ENCODE assay signal across 10 cellular contexts in genomic region chr11:76587810-76588454, GRCh38.
DNase-seq lines count a peak whose midpoint lies in the region; ATAC-seq and TF ChIP-seq lines count a peak whose summit lies in the region.
"Had no signal": no experiment of that assay in that cellular context is flagged by ENCODE, and none has a peak within 500 bp of the region (broad histone marks: within the 10 kb centered on the region; RNA-seq: fewer than 3 reads in every experiment).

No MANE protein-coding gene starts in this region.

- no peaks in the 10 kb centered on the region for H3K9me3 ChIP-seq in right atrium auricular region

- no peak for DNase-seq in activated T-cell treated with anti-CD3 and anti-CD28 coated beads, Interleukin-2, amount 50 U/mL, for 24 hours
- DNase-seq in activated T-cell treated with anti-CD3 and anti-CD28 coated beads for 4 hours (no peak), right atrium auricular region (ENCODE audit: low spot score) (no peak), OCI-M1 (lab: John Stamatoyannopoulos, UW) (no peak), HEK293T (ENCODE audit: extremely low spot score) (no peak)
- no peak for DNase-seq in activated T-helper 1 cell treated with anti-CD3 and anti-CD28 coated beads, Interleukin-12 subunit alpha, Interleukin-12 subunit beta, Interleukin-2, Interleukin-4 antibody, amounts not matched to agents 30 ng/mL and 10 ng/mL and 1 ng/mL, durations not matched to agents 14 hours and 24 hours and 36 hours (ENCODE audit: low spot score)
- DNase-seq in stimulated activated naive B cell treated with anti-CD40 and anti-IgM and Interleukin-4, amounts not matched to agents 10 μg/mL and 1 μg/mL and 100 μg/mL, for 72 hours, result no peak
- DNase-seq: activated gamma-delta T cell, H9 had no signal

- H3K27ac ChIP-seq in right atrium auricular region, result peak overlapping the region; percentile 50 to 64

- peak; percentile 31 to 44 for ATAC-seq in stimulated activated naive B cell treated with anti-CD40 and anti-IgM and Interleukin-4, amounts not matched to agents 10 μg/mL and 1 μg/mL and 100 μg/mL, for 72 hours (replicated peaks)
- ATAC-seq in HG02870 (IDR thresholded peaks at IDR 0.05; ENCODE audit: unreplicated experiment), result no peak

- intact Hi-C loops in activated T-helper 1 cell treated with anti-CD3 and anti-CD28 coated beads, Interleukin-12 subunit alpha, Interleukin-12 subunit beta, Interleukin-2, Interleukin-4 antibody, amounts not matched to agents 30 ng/mL and 10 ng/mL and 1 ng/mL, durations not matched to agents 14 hours and 24 hours and 36 hours (cut with micrococcal nuclease), result loop anchor here (1.0 to 5.0 kb wide), 4 partner anchors 19 to 206 kb away; partner anchors contain the start of genes GVQW3, LRRC32 and THAP12

- peaks cover 0 to 9% of the 10 kb centered on the region in 2 donors for H3K4me1 ChIP-seq in right atrium auricular region

- H3K4me3 Mint-ChIP-seq in activated T-cell treated with anti-CD3 and anti-CD28 coated beads, Interleukin-2, amount 50 U/mL, for 24 hours, result no peak overlapping the region
- no peak overlapping the region for H3K4me3 Mint-ChIP-seq in activated T-helper 1 cell treated with anti-CD3 and anti-CD28 coated beads, Interleukin-12 subunit alpha, Interleukin-12 subunit beta, Interleukin-2, Interleukin-4 antibody, amounts not matched to agents 30 ng/mL and 10 ng/mL and 1 ng/mL, durations not matched to agents 14 hours and 24 hours and 36 hours
- H3K4me3 Mint-ChIP-seq in stimulated activated naive B cell treated with anti-CD40 and anti-IgM and Interleukin-4, amounts not matched to agents 10 μg/mL and 1 μg/mL and 100 μg/mL, for 72 hours, result no peak overlapping the region
- H3K4me3 Mint-ChIP-seq: H9 had no signal

- no peak for TF ChIP-seq CTCF in right atrium auricular region (IDR thresholded peaks at IDR 0.05)

- no peaks in the 10 kb centered on the region for H3K36me3 ChIP-seq in right atrium auricular region

- H3K36me3 Mint-ChIP-seq in activated T-cell treated with anti-CD3 and anti-CD28 coated beads, Interleukin-2, amount 50 U/mL, for 24 hours (ENCODE audit: low read depth), result no peaks in the 10 kb centered on the region
- peaks cover 1% of the 10 kb centered on the region for H3K36me3 Mint-ChIP-seq in activated T-helper 1 cell treated with anti-CD3 and anti-CD28 coated beads, Interleukin-12 subunit alpha, Interleukin-12 subunit beta, Interleukin-2, Interleukin-4 antibody, amounts not matched to agents 30 ng/mL and 10 ng/mL and 1 ng/mL, durations not matched to agents 14 hours and 24 hours and 36 hours (ENCODE audit: low read depth)
- H3K36me3 Mint-ChIP-seq in stimulated activated naive B cell treated with anti-CD40 and anti-IgM and Interleukin-4, amounts not matched to agents 10 μg/mL and 1 μg/mL and 100 μg/mL, for 72 hours, result no peaks in the 10 kb centered on the region

- no peaks in the 10 kb centered on the region for H3K27me3 ChIP-seq in right atrium auricular region

- peaks cover 33% of the 10 kb centered on the region for H3K4me1 Mint-ChIP-seq in activated T-cell treated with anti-CD3 and anti-CD28 coated beads, Interleukin-2, amount 50 U/mL, for 24 hours (ENCODE audit: low read depth)
- peaks cover 66% of the 10 kb centered on the region for H3K4me1 Mint-ChIP-seq in activated T-helper 1 cell treated with anti-CD3 and anti-CD28 coated beads, Interleukin-12 subunit alpha, Interleukin-12 subunit beta, Interleukin-2, Interleukin-4 antibody, amounts not matched to agents 30 ng/mL and 10 ng/mL and 1 ng/mL, durations not matched to agents 14 hours and 24 hours and 36 hours (ENCODE audit: low read depth)
- H3K4me1 Mint-ChIP-seq in stimulated activated naive B cell treated with anti-CD40 and anti-IgM and Interleukin-4, amounts not matched to agents 10 μg/mL and 1 μg/mL and 100 μg/mL, for 72 hours, result peaks cover 28 to 44% of the 10 kb centered on the region in 2 donors

- peak overlapping the region; percentile 95 for H3K27ac Mint-ChIP-seq in activated T-cell treated with anti-CD3 and anti-CD28 coated beads, Interleukin-2, amount 50 U/mL, for 24 hours
- H3K27ac Mint-ChIP-seq in activated T-helper 1 cell treated with anti-CD3 and anti-CD28 coated beads, Interleukin-12 subunit alpha, Interleukin-12 subunit beta, Interleukin-2, Interleukin-4 antibody, amounts not matched to agents 30 ng/mL and 10 ng/mL and 1 ng/mL, durations not matched to agents 14 hours and 24 hours and 36 hours, result peak overlapping the region; percentile 83
- H3K27ac Mint-ChIP-seq in stimulated activated naive B cell treated with anti-CD40 and anti-IgM and Interleukin-4, amounts not matched to agents 10 μg/mL and 1 μg/mL and 100 μg/mL, for 72 hours, result peak overlapping the region; percentile 95
- H3K27ac Mint-ChIP-seq: H9 had no signal

- H3K9me3 Mint-ChIP-seq in activated T-cell treated with anti-CD3 and anti-CD28 coated beads, Interleukin-2, amount 50 U/mL, for 24 hours, result no peaks in the 10 kb centered on the region
- peaks cover 12% of the 10 kb centered on the region for H3K9me3 Mint-ChIP-seq in activated T-helper 1 cell treated with anti-CD3 and anti-CD28 coated beads, Interleukin-12 subunit alpha, Interleukin-12 subunit beta, Interleukin-2, Interleukin-4 antibody, amounts not matched to agents 30 ng/mL and 10 ng/mL and 1 ng/mL, durations not matched to agents 14 hours and 24 hours and 36 hours
- H3K9me3 Mint-ChIP-seq in stimulated activated naive B cell treated with anti-CD40 and anti-IgM and Interleukin-4, amounts not matched to agents 10 μg/mL and 1 μg/mL and 100 μg/mL, for 72 hours, result no peaks in the 10 kb centered on the region

- POLR2A ChIA-PET in HEK293T (lab: Yijun Ruan, JAX), result interaction anchor here (1.5 kb wide), 1 partner anchor 10 kb away, joined by 4 read pairs; no protein-coding TSS in a partner anchor

- peaks cover 7% of the 10 kb centered on the region for H3K27me3 Mint-ChIP-seq in activated T-cell treated with anti-CD3 and anti-CD28 coated beads, Interleukin-2, amount 50 U/mL, for 24 hours
- peaks cover 2% of the 10 kb centered on the region for H3K27me3 Mint-ChIP-seq in activated T-helper 1 cell treated with anti-CD3 and anti-CD28 coated beads, Interleukin-12 subunit alpha, Interleukin-12 subunit beta, Interleukin-2, Interleukin-4 antibody, amounts not matched to agents 30 ng/mL and 10 ng/mL and 1 ng/mL, durations not matched to agents 14 hours and 24 hours and 36 hours (ENCODE audit: insufficient read depth)
- H3K27me3 Mint-ChIP-seq in stimulated activated naive B cell treated with anti-CD40 and anti-IgM and Interleukin-4, amounts not matched to agents 10 μg/mL and 1 μg/mL and 100 μg/mL, for 72 hours, result no peaks in the 10 kb centered on the region

- H3K4me3 ChIP-seq in right atrium auricular region, result no peak overlapping the region

- CTCF ChIA-PET in HEK293T (lab: Yijun Ruan, JAX), result no interaction called here

TF ChIP-seq in HEK293T, 16 proteins besides CTCF, POLR2A, EP300 and RAD21:
- TF ChIP-seq BHLHE40 (IDR thresholded peaks at IDR 0.05; ENCODE audit: borderline replicate concordance) (no peak), FOXM1 (IDR thresholded peaks at IDR 0.05; ENCODE audit: borderline replicate concordance) (no peak), SUZ12 (IDR thresholded peaks at IDR 0.05) (no peak), ZNF384 (IDR thresholded peaks at IDR 0.05) (no peak), FOXK2 (IDR thresholded peaks at IDR 0.05) (no peak), L3MBTL2 (conservative IDR thresholded peaks at IDR 0.05) (no peak), CTBP1 (IDR thresholded peaks at IDR 0.05; ENCODE audit: borderline replicate concordance) (no peak), HDGF (IDR thresholded peaks at IDR 0.05; ENCODE audit: borderline replicate concordance) (no peak), PKNOX1 (IDR thresholded peaks at IDR 0.05) (no peak), NFRKB (IDR thresholded peaks at IDR 0.05) (no peak), TARDBP (IDR thresholded peaks at IDR 0.05) (no peak), ELF4 (IDR thresholded peaks at IDR 0.05) (no peak), SP1 (IDR thresholded peaks at IDR 0.05) (no peak), FOXA1 (IDR thresholded peaks at IDR 0.05) (no peak), LEF1 (IDR thresholded peaks at IDR 0.05; ENCODE audit: borderline replicate concordance) (no peak)
